In the genomic region with DNA sequence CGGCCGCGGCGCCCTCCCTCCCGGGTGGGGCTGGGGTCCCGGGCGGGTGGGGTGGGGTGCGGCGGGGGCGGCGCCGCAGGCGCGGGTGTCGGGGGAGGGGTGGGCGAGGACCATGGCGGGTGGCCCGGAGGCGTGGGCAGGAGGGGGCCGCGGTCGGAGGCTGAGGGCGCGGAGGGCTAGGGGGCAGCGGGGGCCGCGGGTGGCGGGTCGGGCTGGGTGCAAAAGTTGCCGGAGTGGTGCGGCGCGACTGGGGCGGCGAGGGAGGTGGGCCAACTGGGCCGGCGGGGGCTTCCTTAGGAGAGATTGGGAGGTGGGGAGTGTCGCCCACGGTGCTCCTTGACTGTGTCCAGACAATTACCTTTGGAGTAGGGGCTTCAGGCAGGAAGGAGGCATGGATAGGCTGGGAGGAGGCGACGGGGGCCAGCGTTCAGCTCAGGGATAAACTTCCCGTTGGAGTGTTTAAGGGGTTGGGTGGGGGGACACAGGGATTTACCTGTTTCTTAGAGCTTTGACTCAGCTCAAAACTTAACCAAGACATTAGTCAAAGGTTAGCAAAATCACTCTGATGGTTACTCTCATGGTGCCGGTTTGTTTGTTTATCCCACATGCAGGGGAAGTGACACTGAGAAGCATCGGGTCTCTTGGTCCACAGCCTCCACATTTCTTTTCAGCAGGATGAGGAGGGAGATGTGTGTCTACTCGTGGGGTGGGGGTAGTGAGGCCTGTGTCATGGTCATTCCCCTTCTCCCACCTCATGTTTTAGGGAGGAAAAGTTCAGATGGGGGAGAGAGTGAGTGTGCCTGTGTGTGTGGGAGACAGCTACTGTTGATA, we compare ENCODE assay signal across 8 cellular contexts. TPM values are rescaled to one million over a fixed set of nuclear protein-coding genes. Genes with fewer than 3 reads are reported as not detected.
DNase-seq lines count a peak whose midpoint lies in the region; ATAC-seq and TF ChIP-seq lines count a peak whose summit lies in the region.

No MANE protein-coding gene starts in this region.

- H3K4me1 ChIP-seq in heart left ventricle, result peaks cover 0 to 37% (median 15%) of the 10 kb centered on the region in 12 donors

- H3K27ac ChIP-seq in heart left ventricle, result peak overlapping the region; percentile 78 to 96 (median 92)

- no peak for TF ChIP-seq POLR2A in heart left ventricle (IDR thresholded peaks at IDR 0.05)

- intact Hi-C loops in heart left ventricle (cut with DNase I), result loop anchor here in 9 of 10 donors (1.0 to 10.0 kb wide), 11 partner anchors 66 to 99 kb away; a partner anchor contains a TSS

- H3K4me3 ChIP-seq in heart left ventricle, result peak overlapping the region; percentile 66 to 94 (median 80)

- TF ChIP-seq CTCF in heart left ventricle (IDR thresholded peaks at IDR 0.05), result no peak

- WGBS in heart left ventricle, 4 donors, result 0 to 2% (median 1%) methylated on average over 30 to 46 of the region's 46 CpGs

- H3K9me3 ChIP-seq in heart left ventricle, result no peaks in the 10 kb centered on the region

- DNase-seq in 8988T, result peak; percentile 32
- peak; percentile 27 for DNase-seq in RPMI8226
- peak; percentile 39 for DNase-seq in activated naive CD4-positive, alpha-beta T cell treated with anti-CD3 and anti-CD28 coated beads, Interleukin-2, amount 50 U/mL, for 16 hours
- peak; percentile 24 to 72 (median 45) for DNase-seq in heart left ventricle
- peak; percentile 47 for DNase-seq in pons (ENCODE audit: low spot score)
- no peak for DNase-seq in epidermal melanocyte (ENCODE audit: insufficient read length, low spot score)

- ATAC-seq in GM18517 (IDR thresholded peaks at IDR 0.05; ENCODE audit: unreplicated experiment) (peak; percentile 23), HG03095 (IDR thresholded peaks at IDR 0.05; ENCODE audit: unreplicated experiment) (peak; percentile 21), heart left ventricle (peak in 2 of 4 donors; percentile 2 to 3)

- H3K27me3 ChIP-seq in heart left ventricle, result no peaks in the 10 kb centered on the region

- no peaks in the 10 kb centered on the region for H3K36me3 ChIP-seq in heart left ventricle

RNA-seq across cellular contexts. Expression of a gene that starts 0.9 kb away (rescaled TPM):
- total RNA-seq in heart left ventricle, result 10 to 100 TPM; 19.3 to 34.3 (median 25.4) TPM
- 1 to 10 TPM; 4.0 to 8.0 TPM for polyA plus RNA-seq in heart left ventricle
